8 cellular contexts compared by ENCODE assay signal in the genomic region with DNA sequence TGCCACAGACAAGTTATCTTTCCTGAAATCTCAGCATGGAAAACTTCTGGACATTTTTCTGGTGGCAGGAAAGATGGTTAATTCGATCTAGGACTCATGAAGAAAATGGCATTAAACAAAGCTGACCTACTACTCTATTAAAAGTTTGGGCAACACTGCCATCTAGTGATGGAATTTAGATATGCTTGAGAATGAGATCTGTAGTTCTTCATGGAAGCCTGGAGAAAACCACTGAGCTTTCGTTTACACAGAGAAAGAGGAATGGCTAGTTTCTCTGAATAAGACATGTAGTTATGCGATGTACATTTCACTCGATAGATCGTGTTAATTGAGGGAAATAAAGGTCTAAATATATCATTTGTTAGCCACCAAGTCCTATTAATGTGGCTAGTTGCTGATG. TPM values are rescaled to one million over a fixed set of nuclear protein-coding genes. Genes with fewer than 3 reads are reported as not detected.
A peak's percentile ranks its signal among the peaks of the same experiment; 100 is the strongest.
DNase-seq lines count a peak whose midpoint lies in the region; ATAC-seq and TF ChIP-seq lines count a peak whose summit lies in the region.

No MANE protein-coding gene starts in this region.

- H3K9me3 ChIP-seq in lower lobe of right lung: no peaks in the 10 kb centered on the region

- H3K4me3 ChIP-seq in choroid plexus epithelial cell (ENCODE audit: low read depth, low read length) (no peak overlapping the region), lower lobe of right lung (no peak overlapping the region)

- TF ChIP-seq CTCF in choroid plexus epithelial cell (conservative IDR thresholded peaks at IDR 0.05; ENCODE audit: low read depth, low read length) (peak; percentile 43), lower lobe of right lung (IDR thresholded peaks at IDR 0.05) (peak; percentile 51)

- H3K27me3 ChIP-seq in lower lobe of right lung (ENCODE audit: low read depth): no peaks in the 10 kb centered on the region

- H3K4me1 ChIP-seq in lower lobe of right lung: no peaks in the 10 kb centered on the region

- H3K27ac ChIP-seq in lower lobe of right lung: no peak overlapping the region

- intact Hi-C loops in lower lobe of right lung (cut with DNase I): loop anchor here (10.0 kb wide), 1 partner anchor 393 kb away; no protein-coding TSS in a partner anchor

- ATAC-seq in GM19467 (IDR thresholded peaks at IDR 0.05; ENCODE audit: unreplicated experiment) (peak; percentile 75), lower lobe of right lung (peak in 1 of 2 donors; percentile 75), GM19452 (IDR thresholded peaks at IDR 0.05; ENCODE audit: unreplicated experiment) (no peak)

- DNase-seq in ELF-1 (ENCODE audit: low read depth, low spot score): peak; percentile 23
- peak; percentile 28 for DNase-seq in HPDE6-E6E7 (ENCODE audit: extremely low spot score)
- DNase-seq in NOMO-1 treated with DMSO at 0.1 percent for 48 hours (lab: John Stamatoyannopoulos, UW; ENCODE audit: unreplicated experiment): peak; percentile 63
- DNase-seq in choroid plexus epithelial cell (ENCODE audit: low read depth): peak; percentile 67
- no peak for DNase-seq in lower lobe of right lung
- DNase-seq in NK-92 (lab: John Stamatoyannopoulos, UW; ENCODE audit: unreplicated experiment): no peak

- H3K36me3 ChIP-seq in lower lobe of right lung: no peaks in the 10 kb centered on the region

RNA-seq across cellular contexts. Expression of a gene that starts 51.7 kb away (rescaled TPM):
- total RNA-seq in lower lobe of right lung: 60.6 TPM

Comparison
In these comparisons a context has a peak if more than half of its experiments do, and no peak if none do; other contexts are left out.
1. DNase-seq: peak in ELF-1 (single experiment), HPDE6-E6E7 (single experiment), NOMO-1 treated with DMSO at 0.1 percent for 48 hours (single experiment) and choroid plexus epithelial cell (single experiment); none in lower lobe of right lung (single experiment) and NK-92 (single experiment).